Comparison of ENCODE assay signal across 36 cellular contexts in the genomic region with DNA sequence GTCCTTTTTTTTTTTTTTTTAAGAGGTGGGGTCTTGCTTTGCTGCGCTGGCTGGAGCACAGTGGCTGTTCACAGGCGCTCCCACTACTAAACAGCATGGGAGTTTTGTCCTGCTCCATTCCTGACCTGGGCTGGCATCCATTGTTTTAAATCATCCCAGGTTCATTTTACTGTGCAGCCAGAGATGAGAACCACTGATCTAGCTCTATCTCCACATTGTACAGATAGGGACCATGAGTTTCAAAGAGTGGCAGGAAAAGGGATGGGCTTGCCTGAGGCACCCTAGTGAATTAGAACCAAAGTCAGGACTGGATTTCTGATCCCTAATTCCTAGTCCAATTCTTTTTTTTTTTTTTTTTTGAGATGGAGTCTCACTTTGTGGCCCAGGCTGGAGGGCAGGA. TPM values are rescaled to one million over a fixed set of nuclear protein-coding genes. Genes with fewer than 3 reads are reported as not detected.
"Had no signal": no experiment of that assay in that cellular context is flagged by ENCODE, and none has a peak within 500 bp of the region (broad histone marks: within the 10 kb centered on the region; RNA-seq: fewer than 3 reads in every experiment).

No MANE protein-coding gene starts in this region.

- H3K4me1 Mint-ChIP-seq: activated B cell treated with CpG ODN at 0.5 μM for 24 hours; activated T-helper 17 cell treated with anti-CD3 and anti-CD28 coated beads, Interleukin-2, amount 50 U/mL, for 72 hours; central memory CD8-positive, alpha-beta T cell; T-helper 17 cell had no signal

- H3K27me3 ChIP-seq: brain microvascular endothelial cell, dorsolateral prefrontal cortex, gastroesophageal sphincter had no signal

- H3K9me3 Mint-ChIP-seq: activated B cell treated with CpG ODN at 0.5 μM for 24 hours; activated CD8-positive, alpha-beta T cell treated with anti-CD3 and anti-CD28 coated beads for 36 hours; activated T-cell treated with anti-CD3 and anti-CD28 coated beads, Interleukin-2, amount 50 U/mL, for 4 hours; activated T-helper 17 cell treated with anti-CD3 and anti-CD28 coated beads, Interleukin-2, amount 50 U/mL, for 72 hours; central memory CD8-positive, alpha-beta T cell; dendritic cell treated with granulocyte-macrophage colony-stimulating factor and Interleukin-4, amounts not matched to agents 40 ng/mL and 50 ng/mL, for 4 days; T-helper 2 cell treated with Interferon-gamma antibody and Interleukin-4, amounts not matched to agents 5 μg/mL and 100 μg/mL, for 36 hours had no signal

- ATAC-seq: activated CD4-positive, CD25-positive, alpha-beta regulatory T cell treated with anti-CD3 and anti-CD28 coated beads, Interleukin-2, amount 50 U/mL, for 24 hours; activated CD8-positive, alpha-beta T cell treated with anti-CD3 and anti-CD28 coated beads for 36 hours; activated T-cell treated with anti-CD3 and anti-CD28 coated beads, Interleukin-2, amount 50 U/mL, for 4 hours; activated T-helper 17 cell treated with anti-CD3 and anti-CD28 coated beads, Interleukin-2, amount 50 U/mL, for 72 hours; gastroesophageal sphincter; T-helper 17 cell had no signal

- H3K27ac ChIP-seq: brain microvascular endothelial cell, coronary artery, dorsolateral prefrontal cortex, esophagus squamous epithelium, gastroesophageal sphincter, WERI-Rb-1 had no signal

- H3K27ac Mint-ChIP-seq: activated B cell treated with CpG ODN at 0.5 μM for 24 hours; activated CD8-positive, alpha-beta T cell treated with anti-CD3 and anti-CD28 coated beads for 36 hours; activated naive CD8-positive, alpha-beta T cell; activated T-helper 17 cell treated with anti-CD3 and anti-CD28 coated beads, Interleukin-2, amount 50 U/mL, for 72 hours; dendritic cell treated with granulocyte-macrophage colony-stimulating factor and Interleukin-4, amounts not matched to agents 40 ng/mL and 50 ng/mL, for 4 days; T-helper 17 cell; T-helper 2 cell treated with Interferon-gamma antibody and Interleukin-4, amounts not matched to agents 5 μg/mL and 100 μg/mL, for 36 hours had no signal

- H3K4me3 ChIP-seq: coronary artery, dorsolateral prefrontal cortex, esophagus squamous epithelium, gastroesophageal sphincter had no signal

- H3K27me3 Mint-ChIP-seq: activated B cell treated with CpG ODN at 0.5 μM for 24 hours; activated CD8-positive, alpha-beta T cell treated with anti-CD3 and anti-CD28 coated beads for 36 hours; activated naive CD8-positive, alpha-beta T cell; central memory CD8-positive, alpha-beta T cell had no signal

- H3K36me3 Mint-ChIP-seq: activated naive CD8-positive, alpha-beta T cell had no signal

- H3K36me3 ChIP-seq: brain microvascular endothelial cell, WERI-Rb-1 had no signal

- H3K4me1 ChIP-seq: gastroesophageal sphincter had no signal

- H3K9me3 ChIP-seq: esophagus squamous epithelium, gastroesophageal sphincter had no signal

- DNase-seq: activated B cell treated with CpG ODN at 0.5 μM for 24 hours; activated CD4-positive, alpha-beta T cell treated with anti-CD3 and anti-CD28 coated beads for 48 hours; activated CD4-positive, alpha-beta T cell treated with anti-CD3 and anti-CD28 coated beads, Interleukin-2, amount 50 U/mL, for 1 hour; activated CD4-positive, alpha-beta T cell treated with anti-CD3 and anti-CD28 coated beads, Interleukin-2, amount 50 U/mL, for 48 hours; activated CD8-positive, alpha-beta memory T cell treated with anti-CD3 and anti-CD28 coated beads for 24 hours; activated CD8-positive, alpha-beta T cell treated with anti-CD3 and anti-CD28 coated beads for 36 hours; activated effector memory CD4-positive, alpha-beta T cell treated with Interleukin-2 at 50 U/mL for 16 hours; activated gamma-delta T cell treated with Interleukin-2 at 50 U/mL for 16 hours; activated naive CD4-positive, alpha-beta T cell treated with anti-CD3 and anti-CD28 coated beads, Interleukin-2, amount 50 U/mL, for 16 hours; activated naive CD4-positive, alpha-beta T cell treated with Interleukin-2 at 50 U/mL for 16 hours; activated T-cell treated with anti-CD3 and anti-CD28 coated beads, Interleukin-2, amount 50 U/mL, for 4 hours; amniotic stem cell; anterior cingulate cortex; brain microvascular endothelial cell; effector memory CD4-positive, alpha-beta T cell; erythroblast; esophagus squamous epithelium; foreskin melanocyte; T-helper 1 cell; T-helper 17 cell; T1000; WERI-Rb-1 had no signal

- H3K4me3 Mint-ChIP-seq: activated B cell treated with CpG ODN at 0.5 μM for 24 hours; activated CD8-positive, alpha-beta T cell treated with anti-CD3 and anti-CD28 coated beads for 36 hours; activated naive CD8-positive, alpha-beta T cell; activated T-cell treated with anti-CD3 and anti-CD28 coated beads, Interleukin-2, amount 50 U/mL, for 4 hours; activated T-helper 17 cell treated with anti-CD3 and anti-CD28 coated beads, Interleukin-2, amount 50 U/mL, for 72 hours; central memory CD8-positive, alpha-beta T cell; dendritic cell treated with granulocyte-macrophage colony-stimulating factor and Interleukin-4, amounts not matched to agents 40 ng/mL and 50 ng/mL, for 4 days; T-helper 17 cell; T-helper 2 cell treated with Interferon-gamma antibody and Interleukin-4, amounts not matched to agents 5 μg/mL and 100 μg/mL, for 36 hours had no signal

RNA-seq across cellular contexts. Expression of a gene that starts 59.9 kb away (rescaled TPM):
- total RNA-seq: activated B cell treated with CpG ODN at 0.5 μM for 24 hours; activated CD8-positive, alpha-beta T cell treated with anti-CD3 and anti-CD28 coated beads for 36 hours; activated T-helper 17 cell treated with anti-CD3 and anti-CD28 coated beads, Interleukin-2, amount 50 U/mL, for 72 hours; astrocyte; cerebellum; fibroblast of lung; fibroblast of villous mesenchyme; glomerular endothelial cell; T-helper 17 cell had no signal
- polyA plus RNA-seq: fibroblast of lung had no signal
